ENCODE assay signal across 7 cellular contexts in the genomic region with DNA sequence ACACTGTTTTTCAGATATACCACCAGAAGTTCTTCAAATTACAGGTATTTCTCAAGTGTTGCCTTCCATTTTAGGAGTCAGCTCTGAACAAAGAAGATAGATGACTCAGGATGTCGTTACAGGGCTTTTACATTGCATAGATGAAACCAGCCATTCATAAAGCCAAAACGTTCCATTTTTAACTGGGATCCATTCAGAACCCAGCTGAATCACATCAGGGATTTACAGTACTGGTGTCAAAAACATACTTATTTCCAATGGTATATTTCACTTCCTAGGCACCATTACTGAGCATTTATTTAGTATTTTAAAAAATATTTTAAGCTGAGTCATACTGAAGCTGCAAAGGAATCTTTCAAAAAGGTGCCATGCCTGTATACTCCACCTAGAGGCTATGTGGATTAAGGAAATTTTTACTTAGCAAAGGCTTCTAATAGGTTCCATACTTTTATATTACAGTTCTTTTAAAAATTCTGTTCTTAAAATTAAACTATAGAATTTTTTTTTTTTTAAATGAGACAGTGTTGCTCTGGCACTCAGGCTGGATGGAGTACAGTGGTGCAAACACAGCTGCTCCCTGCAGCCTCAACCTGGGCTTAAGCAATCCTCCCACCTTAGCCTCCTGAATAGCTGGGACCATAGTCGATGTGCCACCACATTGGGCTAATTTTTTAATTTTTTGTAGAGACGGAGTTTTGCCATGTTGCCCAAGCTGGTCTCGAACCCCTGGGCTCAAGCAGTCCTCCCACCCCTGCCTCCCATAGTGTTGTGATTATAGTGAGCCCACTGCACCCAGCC. TPM values are rescaled to one million over a fixed set of nuclear protein-coding genes. Genes with fewer than 3 reads are reported as not detected.
A peak's percentile ranks its signal among the peaks of the same experiment; 100 is the strongest.
DNase-seq lines count a peak whose midpoint lies in the region; ATAC-seq, FAIRE-seq and TF ChIP-seq lines count a peak whose summit lies in the region.

No MANE protein-coding gene starts in this region.

- in situ Hi-C loops in SK-MEL-5 (cut with HindIII; ENCODE audit: low pct_unique_long_range_greater_than_20kb, low sequenced_read_pairs): no loop called here

- ATAC-seq in GM19463 (IDR thresholded peaks at IDR 0.05; ENCODE audit: unreplicated experiment): peak; percentile 8

- WGBS in sigmoid colon, 2 donors: 69 to 71% methylated on average over 5 of the region's 5 CpGs

- no peaks in the 10 kb centered on the region for H3K9me3 ChIP-seq in sigmoid colon

- no peaks in the 10 kb centered on the region for H3K27me3 ChIP-seq in sigmoid colon

- intact Hi-C loops in sigmoid colon (cut with DNase I): loop anchor here (10.0 kb wide), 1 partner anchor 1222 kb away; the partner anchor contains the start of gene NUS1

- DNase-seq in EH (ENCODE audit: low read depth) (peak; percentile 58), SK-MEL-5 (ENCODE audit: low read depth, low spot score) (peak; percentile 71), epithelial cell of prostate (ENCODE audit: low read depth, low spot score) (peak; percentile 33), sigmoid colon (no peak), frontal cortex (ENCODE audit: low spot score in 2 of 2) (no peak)
- peak; percentile 82 for DNase-seq in Jurkat, Clone E6-1 (ENCODE audit: low read depth, low spot score)

- H3K4me1 ChIP-seq in sigmoid colon: peaks cover 0 to 46% (median 17%) of the 10 kb centered on the region in 4 donors

- TF ChIP-seq POLR2A in sigmoid colon (IDR thresholded peaks at IDR 0.05): no peak

- peak overlapping the region; percentile 87 for H3K4me3 ChIP-seq in Jurkat, Clone E6-1 (ENCODE audit: low read length)
- H3K4me3 ChIP-seq in sigmoid colon: no peak overlapping the region

- no peaks in the 10 kb centered on the region for H3K36me3 ChIP-seq in sigmoid colon

- H3K27ac ChIP-seq in epithelial cell of prostate (peak overlapping the region; percentile 92), sigmoid colon (peak overlapping the region in 3 of 4 donors; percentile 28 to 98 (median 94))

- TF ChIP-seq EP300 in sigmoid colon (IDR thresholded peaks at IDR 0.05): no peak

- no peak for FAIRE-seq in frontal cortex (lab: Jason Lieb, UNC)

- no peak for TF ChIP-seq CTCF in sigmoid colon (IDR thresholded peaks at IDR 0.05)

RNA-seq across cellular contexts. Expression of gene ASF1A, which starts 2.6 kb away (rescaled TPM):
- polyA plus RNA-seq in Jurkat, Clone E6-1 (2012; ENCODE audit: insufficient read depth, insufficient read length): 85.8 TPM
- total RNA-seq in SK-MEL-5 (2014; rRNA removed; shearing (Covaris generic)): 15.8 and 18.1 TPM in 2 replicates
- polyA plus RNA-seq in SK-MEL-5 (2015; cell fraction: cytosol; rRNA removed): 6.4 and 7.1 TPM in 2 replicates
- 3.6 and 5.6 TPM in 2 replicates for polyA plus RNA-seq in SK-MEL-5 (2015; cell fraction: nucleus; rRNA removed)
- 10 to 100 TPM; 10.2 to 17.1 (median 14.1) TPM for total RNA-seq in sigmoid colon
- 10 to 100 TPM; 10.2 to 14.3 (median 11.6) TPM for polyA plus RNA-seq in sigmoid colon
- 40.4 TPM for total RNA-seq in frontal cortex

RNA-seq across cellular contexts. Expression of gene MCM9, which starts 38.4 kb away (rescaled TPM):
- 30.9 TPM for polyA plus RNA-seq in Jurkat, Clone E6-1 (2012; ENCODE audit: insufficient read depth, insufficient read length)
- total RNA-seq in SK-MEL-5 (2014; rRNA removed; shearing (Covaris generic)): 10.5 and 15.8 TPM in 2 replicates
- polyA plus RNA-seq in SK-MEL-5 (2015; cell fraction: cytosol; rRNA removed): 5.0 and 9.7 TPM in 2 replicates
- 26.0 and 30.7 TPM in 2 replicates for polyA plus RNA-seq in SK-MEL-5 (2015; cell fraction: nucleus; rRNA removed)
- total RNA-seq in sigmoid colon (10 to 100 TPM; 10.2 to 16.1 (median 13.2) TPM), frontal cortex (6.9 TPM)
- 1 to 10 TPM; 1.8 to 6.6 (median 6.2) TPM for polyA plus RNA-seq in sigmoid colon

Comparison
In these comparisons a context has a peak if more than half of its experiments do, and no peak if none do; other contexts are left out.
1. DNase-seq: peak in EH (single experiment), Jurkat, Clone E6-1 (single experiment), SK-MEL-5 (single experiment) and epithelial cell of prostate (single experiment); none in sigmoid colon (single experiment) and frontal cortex (0 of 2).